In genomic region chr5:151251621-151252020, GRCh38 we compare ENCODE assay signal across 1 cellular context.
TF ChIP-seq lines count a peak whose summit lies in the region.

No MANE protein-coding gene starts in this region.

TF ChIP-seq in K562, 482 proteins besides CTCF, POLR2A, EP300 and RAD21:
- no peak; the same call in 1 of the 2 replicates for TF ChIP-seq ZNF589 (CRISPR knock-in tag; IDR thresholded peaks at IDR 0.05; ENCODE audit: low read depth)
- TF ChIP-seq ZNF133 (CRISPR knock-in tag; IDR thresholded peaks at IDR 0.05), result no peak
